ENCODE assay signal across 9 cellular contexts in genomic region chr19:13526552-13526951, GRCh38. TPM values are rescaled to one million over a fixed set of nuclear protein-coding genes. Genes with fewer than 3 reads are reported as not detected.
A peak's percentile ranks its signal among the peaks of the same experiment; 100 is the strongest.
DNase-seq lines count a peak whose midpoint lies in the region; ATAC-seq and TF ChIP-seq lines count a peak whose summit lies in the region.
"Had no signal": no experiment of that assay in that cellular context is flagged by ENCODE, and none has a peak within 500 bp of the region (broad histone marks: within the 10 kb centered on the region; RNA-seq: fewer than 3 reads in every experiment).

No MANE protein-coding gene starts in this region.

- H3K27ac Mint-ChIP-seq in activated T-cell treated with anti-CD3 and anti-CD28 coated beads, Interleukin-2, amount 50 U/mL, for 24 hours, result no peak overlapping the region
- H3K27ac Mint-ChIP-seq in WTC11 (no peak overlapping the region), neural crest cell (ENCODE audit: unreplicated experiment) (no peak overlapping the region)
- H3K27ac Mint-ChIP-seq: memory B cell had no signal

- TF ChIP-seq EP300 in suprapubic skin (IDR thresholded peaks at IDR 0.05), result no peak

- ATAC-seq in WTC11, result peak; percentile 93
- no peak for ATAC-seq in GM18868 (IDR thresholded peaks at IDR 0.05; ENCODE audit: unreplicated experiment)
- ATAC-seq in heart left ventricle, result no peak

- H3K4me1 Mint-ChIP-seq in activated T-cell treated with anti-CD3 and anti-CD28 coated beads, Interleukin-2, amount 50 U/mL, for 24 hours (ENCODE audit: low read depth), result no peaks in the 10 kb centered on the region
- H3K4me1 Mint-ChIP-seq in WTC11 (peaks cover 5% of the 10 kb centered on the region), neural crest cell (no peaks in the 10 kb centered on the region)
- H3K4me1 Mint-ChIP-seq: memory B cell had no signal

- DNase-seq in activated T-cell treated with anti-CD3 and anti-CD28 coated beads for 24 hours (ENCODE audit: low read depth) (peak; percentile 3), HK-2 (ENCODE audit: unreplicated experiment) (peak; percentile 9), WTC11 (ENCODE audit: low spot score) (peak; percentile 85), neural crest cell (ENCODE audit: low read depth, low spot score) (peak; percentile 4), suprapubic skin (ENCODE audit: low spot score in 2 of 2) (no peak), heart left ventricle (no peak)
- no peak for DNase-seq in activated T-cell treated with anti-CD3 and anti-CD28 coated beads, Interleukin-2, amount 50 U/mL, for 24 hours

- H3K27me3 ChIP-seq in suprapubic skin (peaks cover 23% of the 10 kb centered on the region), heart left ventricle (peaks cover 0 to 29% (median 0%) of the 10 kb centered on the region in 9 donors)

- H3K9me3 Mint-ChIP-seq in activated T-cell treated with anti-CD3 and anti-CD28 coated beads, Interleukin-2, amount 50 U/mL, for 24 hours, result peaks cover 4% of the 10 kb centered on the region
- peaks cover 13% of the 10 kb centered on the region for H3K9me3 Mint-ChIP-seq in WTC11
- peaks cover 6% of the 10 kb centered on the region for H3K9me3 Mint-ChIP-seq in neural crest cell

- H3K36me3 ChIP-seq in suprapubic skin (no peaks in the 10 kb centered on the region), heart left ventricle (no peaks in the 10 kb centered on the region)

- peaks cover 59% of the 10 kb centered on the region for H3K27me3 Mint-ChIP-seq in activated T-cell treated with anti-CD3 and anti-CD28 coated beads, Interleukin-2, amount 50 U/mL, for 24 hours
- H3K27me3 Mint-ChIP-seq in WTC11 (ENCODE audit: low read depth) (peaks cover 9% of the 10 kb centered on the region; the same call in 1 of the 2 replicates), neural crest cell (ENCODE audit: low read depth) (peaks cover 58% of the 10 kb centered on the region)

- POLR2A ChIA-PET in WTC11 (lab: Charles Lee), result no interaction called here

- H3K9me3 ChIP-seq in suprapubic skin (no peaks in the 10 kb centered on the region), heart left ventricle (peaks cover 0 to 10% (median 0%) of the 10 kb centered on the region in 12 donors)

- H3K36me3 Mint-ChIP-seq in activated T-cell treated with anti-CD3 and anti-CD28 coated beads, Interleukin-2, amount 50 U/mL, for 24 hours (ENCODE audit: low read depth), result no peaks in the 10 kb centered on the region
- H3K36me3 Mint-ChIP-seq in WTC11 (peaks cover 4% of the 10 kb centered on the region; the same call in 1 of the 2 replicates), neural crest cell (ENCODE audit: low read depth) (peaks cover 2% of the 10 kb centered on the region)

- no peak overlapping the region for H3K4me3 Mint-ChIP-seq in activated T-cell treated with anti-CD3 and anti-CD28 coated beads, Interleukin-2, amount 50 U/mL, for 24 hours
- H3K4me3 Mint-ChIP-seq in WTC11, result no peak overlapping the region
- no peak overlapping the region for H3K4me3 Mint-ChIP-seq in neural crest cell
- H3K4me3 Mint-ChIP-seq: memory B cell had no signal

- CTCF ChIA-PET in WTC11 (lab: Charles Lee), result interaction anchor here (0.5 to 1.8 kb wide), 29 partner anchors 12 to 332 kb away, joined by 3 to 17 read pairs (median 3); partner anchors contain the start of gene CACNA1A

- intact Hi-C loops in heart left ventricle (cut with DNase I), result no loop called here

- H3K4me3 ChIP-seq in suprapubic skin (no peak overlapping the region), heart left ventricle (no peak overlapping the region)

- 23% methylated on average over 2 of the region's 2 CpGs for WGBS in suprapubic skin
- 10 to 14% (median 11%) methylated on average over 2 of the region's 2 CpGs for WGBS in heart left ventricle, 4 donors

- H3K27ac ChIP-seq in suprapubic skin (no peak overlapping the region), heart left ventricle (no peak overlapping the region)

- TF ChIP-seq CTCF in WTC11 (IDR thresholded peaks at IDR 0.05) (peak; percentile 46; the same call in 1 of the 2 replicates), neural crest cell (conservative IDR thresholded peaks at IDR 0.05) (peak; percentile 46), suprapubic skin (IDR thresholded peaks at IDR 0.05) (no peak), heart left ventricle (IDR thresholded peaks at IDR 0.05) (peak in 2 of 12 donors; percentile 7 to 16)

- no peak for TF ChIP-seq POLR2A in suprapubic skin (IDR thresholded peaks at IDR 0.05)
- TF ChIP-seq POLR2A in heart left ventricle (IDR thresholded peaks at IDR 0.05), result no peak

- no peaks in the 10 kb centered on the region for H3K4me1 ChIP-seq in suprapubic skin
- H3K4me1 ChIP-seq in heart left ventricle, result no peaks in the 10 kb centered on the region

TF ChIP-seq in WTC11, 78 proteins besides CTCF, POLR2A, EP300 and RAD21 (continues in another document):
- TF ChIP-seq MYBL2 (CRISPR knock-in tag; IDR thresholded peaks at IDR 0.05) (no peak), NR1H2 (CRISPR knock-in tag; IDR thresholded peaks at IDR 0.05) (no peak), TP53 (CRISPR knock-in tag; IDR thresholded peaks at IDR 0.05) (no peak), NR2C2 (CRISPR knock-in tag; IDR thresholded peaks at IDR 0.05) (no peak), SOX15 (CRISPR knock-in tag; IDR thresholded peaks at IDR 0.05) (no peak), JAZF1 (CRISPR knock-in tag; IDR thresholded peaks at IDR 0.05) (no peak), SMAD4 (CRISPR knock-in tag; IDR thresholded peaks at IDR 0.05) (no peak), ZNF219 (CRISPR knock-in tag; IDR thresholded peaks at IDR 0.05; ENCODE audit: borderline replicate concordance) (no peak), ZNF396 (CRISPR knock-in tag; IDR thresholded peaks at IDR 0.05; ENCODE audit: borderline replicate concordance) (no peak)
- TF ChIP-seq, protein P1, sequence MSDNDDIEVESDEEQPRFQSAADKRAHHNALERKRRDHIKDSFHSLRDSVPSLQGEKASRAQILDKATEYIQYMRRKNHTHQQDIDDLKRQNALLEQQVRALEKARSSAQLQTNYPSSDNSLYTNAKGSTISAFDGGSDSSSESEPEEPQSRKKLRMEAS (CRISPR knock-in tag; IDR thresholded peaks at IDR 0.05), result no peak
- TF ChIP-seq, protein P2, sequence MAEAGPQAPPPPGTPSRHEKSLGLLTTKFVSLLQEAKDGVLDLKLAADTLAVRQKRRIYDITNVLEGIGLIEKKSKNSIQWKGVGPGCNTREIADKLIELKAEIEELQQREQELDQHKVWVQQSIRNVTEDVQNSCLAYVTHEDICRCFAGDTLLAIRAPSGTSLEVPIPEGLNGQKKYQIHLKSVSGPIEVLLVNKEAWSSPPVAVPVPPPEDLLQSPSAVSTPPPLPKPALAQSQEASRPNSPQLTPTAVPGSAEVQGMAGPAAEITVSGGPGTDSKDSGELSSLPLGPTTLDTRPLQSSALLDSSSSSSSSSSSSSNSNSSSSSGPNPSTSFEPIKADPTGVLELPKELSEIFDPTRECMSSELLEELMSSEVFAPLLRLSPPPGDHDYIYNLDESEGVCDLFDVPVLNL (CRISPR knock-in tag; IDR thresholded peaks at IDR 0.05; ENCODE audit: borderline replicate concordance, low read depth), result no peak
- TF ChIP-seq, protein P3, sequence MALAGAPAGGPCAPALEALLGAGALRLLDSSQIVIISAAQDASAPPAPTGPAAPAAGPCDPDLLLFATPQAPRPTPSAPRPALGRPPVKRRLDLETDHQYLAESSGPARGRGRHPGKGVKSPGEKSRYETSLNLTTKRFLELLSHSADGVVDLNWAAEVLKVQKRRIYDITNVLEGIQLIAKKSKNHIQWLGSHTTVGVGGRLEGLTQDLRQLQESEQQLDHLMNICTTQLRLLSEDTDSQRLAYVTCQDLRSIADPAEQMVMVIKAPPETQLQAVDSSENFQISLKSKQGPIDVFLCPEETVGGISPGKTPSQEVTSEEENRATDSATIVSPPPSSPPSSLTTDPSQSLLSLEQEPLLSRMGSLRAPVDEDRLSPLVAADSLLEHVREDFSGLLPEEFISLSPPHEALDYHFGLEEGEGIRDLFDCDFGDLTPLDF (CRISPR knock-in tag; IDR thresholded peaks at IDR 0.05), result no peak
- TF ChIP-seq, protein P4, sequence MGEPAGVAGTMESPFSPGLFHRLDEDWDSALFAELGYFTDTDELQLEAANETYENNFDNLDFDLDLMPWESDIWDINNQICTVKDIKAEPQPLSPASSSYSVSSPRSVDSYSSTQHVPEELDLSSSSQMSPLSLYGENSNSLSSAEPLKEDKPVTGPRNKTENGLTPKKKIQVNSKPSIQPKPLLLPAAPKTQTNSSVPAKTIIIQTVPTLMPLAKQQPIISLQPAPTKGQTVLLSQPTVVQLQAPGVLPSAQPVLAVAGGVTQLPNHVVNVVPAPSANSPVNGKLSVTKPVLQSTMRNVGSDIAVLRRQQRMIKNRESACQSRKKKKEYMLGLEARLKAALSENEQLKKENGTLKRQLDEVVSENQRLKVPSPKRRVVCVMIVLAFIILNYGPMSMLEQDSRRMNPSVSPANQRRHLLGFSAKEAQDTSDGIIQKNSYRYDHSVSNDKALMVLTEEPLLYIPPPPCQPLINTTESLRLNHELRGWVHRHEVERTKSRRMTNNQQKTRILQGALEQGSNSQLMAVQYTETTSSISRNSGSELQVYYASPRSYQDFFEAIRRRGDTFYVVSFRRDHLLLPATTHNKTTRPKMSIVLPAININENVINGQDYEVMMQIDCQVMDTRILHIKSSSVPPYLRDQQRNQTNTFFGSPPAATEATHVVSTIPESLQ (CRISPR knock-in tag; IDR thresholded peaks at IDR 0.05), result no peak

RNA-seq across cellular contexts. Expression of gene CACNA1A, which starts 20.3 kb away (rescaled TPM):
- total RNA-seq in WTC11 (2021), result 28.9 to 35.5 TPM (median 34.9 TPM) in 3 replicates
- total RNA-seq in neural crest cell, result 2.8 and 3.0 TPM in 2 replicates
- total RNA-seq in suprapubic skin, result under 1 TPM; 0.26 to 0.42 (median 0.35) TPM
- 1 to 10 TPM in 2 of 9 donors, under 1 TPM in 7; 0.17 to 1.2 (median 0.49) TPM for total RNA-seq in heart left ventricle
- under 1 TPM; 0.67 to 0.88 TPM for polyA plus RNA-seq in heart left ventricle

Comparison
In these comparisons a context has a peak if more than half of its experiments do, and no peak if none do; other contexts are left out.
1. DNase-seq: peak in activated T-cell treated with anti-CD3 and anti-CD28 coated beads for 24 hours (single experiment), HK-2 (single experiment), WTC11 (single experiment) and neural crest cell (single experiment); none in activated T-cell treated with anti-CD3 and anti-CD28 coated beads, Interleukin-2, amount 50 U/mL, for 24 hours (single experiment), suprapubic skin (0 of 2) and heart left ventricle (0 of 5).
2. CTCF ChIP-seq: peak in WTC11 (single experiment) and neural crest cell (single experiment); none in suprapubic skin (0 of 2).